18 cellular contexts compared by ENCODE assay signal in the genomic region with DNA sequence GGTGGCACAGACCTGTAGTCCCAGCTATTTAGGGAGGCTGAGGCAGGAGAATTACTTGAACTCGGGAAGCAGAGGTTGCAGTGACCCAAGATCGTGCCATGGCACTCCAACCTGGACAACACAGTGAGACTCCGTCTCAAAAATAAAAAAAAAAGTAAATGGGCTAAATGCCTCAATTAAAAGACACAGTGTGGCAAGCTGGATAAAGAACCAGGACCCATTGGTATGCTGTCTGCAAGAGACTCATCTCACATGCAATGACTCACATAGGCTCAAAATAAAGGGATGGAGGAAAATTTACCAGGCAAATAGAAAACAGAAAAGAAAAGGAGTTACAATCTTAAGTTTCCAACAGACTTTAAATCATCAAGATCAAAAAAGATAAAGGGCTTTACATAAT. TPM values are rescaled to one million over a fixed set of nuclear protein-coding genes. Genes with fewer than 3 reads are reported as not detected.
DNase-seq lines count a peak whose midpoint lies in the region; ATAC-seq, FAIRE-seq and TF ChIP-seq lines count a peak whose summit lies in the region.
"Had no signal": no experiment of that assay in that cellular context is flagged by ENCODE, and none has a peak within 500 bp of the region (broad histone marks: within the 10 kb centered on the region; RNA-seq: fewer than 3 reads in every experiment).

No MANE protein-coding gene starts in this region.

- peaks cover 44% of the 10 kb centered on the region for H3K9me3 Mint-ChIP-seq in HFFc6
- H3K9me3 Mint-ChIP-seq in stimulated activated naive B cell treated with anti-CD40 and anti-IgM and Interleukin-4, amounts not matched to agents 10 μg/mL and 1 μg/mL and 100 μg/mL, for 72 hours = peaks cover 28 to 43% of the 10 kb centered on the region in 2 donors

- H3K4me1 Mint-ChIP-seq in HFFc6 (ENCODE audit: low read depth) = peaks cover 5% of the 10 kb centered on the region; the same call in 1 of the 2 replicates
- H3K4me1 Mint-ChIP-seq in stimulated activated naive B cell treated with anti-CD40 and anti-IgM and Interleukin-4, amounts not matched to agents 10 μg/mL and 1 μg/mL and 100 μg/mL, for 72 hours = peaks cover 5 to 14% of the 10 kb centered on the region in 2 donors

- no peak overlapping the region for H3K4me3 ChIP-seq in K562
- no peak overlapping the region for H3K4me3 ChIP-seq in fibroblast of mammary gland (ENCODE audit: control insufficient read depth, low read depth, low read length)
- no peak overlapping the region for H3K4me3 ChIP-seq in uterus
- H3K4me3 ChIP-seq: BLaER1 had no signal

- no peak overlapping the region for H3K27ac Mint-ChIP-seq in HFFc6
- peak overlapping the region; percentile 60 for H3K27ac Mint-ChIP-seq in stimulated activated naive B cell treated with anti-CD40 and anti-IgM and Interleukin-4, amounts not matched to agents 10 μg/mL and 1 μg/mL and 100 μg/mL, for 72 hours
- H3K27ac Mint-ChIP-seq: CD8-positive, alpha-beta T cell had no signal

- intact Hi-C loops in K562 (cut with micrococcal nuclease) = no loop called here
- intact Hi-C loops in uterus (cut with DNase I; ENCODE audit: low total_unique reads) = no loop called here

- BruUV-seq in K562 (replicated peaks; lab: Mats Ljungman, UMichigan) = no TSS peak

- H3K4me1 ChIP-seq in K562 (replicated peaks in 1 of 2; ENCODE audit: control insufficient read depth in 2 of 2, insufficient read depth in 2 of 2, low read length in 2 of 2) = no peaks in the 10 kb centered on the region; a peak in 1 of 5 replicates
- no peaks in the 10 kb centered on the region for H3K4me1 ChIP-seq in uterus
- H3K4me1 ChIP-seq: BLaER1 had no signal

- no peak overlapping the region for H3K9ac ChIP-seq in K562 (ENCODE audit: insufficient read depth in 1 of 2, low read depth in 2 of 2, low read length in 2 of 2)
- H3K9ac ChIP-seq: BLaER1, SK-N-SH had no signal

- WGBS in K562 (ENCODE audit: insufficient coverage, low coverage, missing lambda C conversion rate) = 95% methylated on average over 3 of the region's 3 CpGs

- FAIRE-seq in K562 (lab: Jason Lieb, UNC) = no peak
- FAIRE-seq: RCC 7860 had no signal

- no peak overlapping the region for H2AFZ ChIP-seq in K562 (ENCODE audit: low read depth, low read length)

- TF ChIP-seq CTCF in HFFc6 (IDR thresholded peaks at IDR 0.05) = no peak
- TF ChIP-seq CTCF in K562 (IDR thresholded peaks at IDR 0.05 in 2 of 3, conservative IDR thresholded peaks at IDR 0.05 in 1 of 3; ENCODE audit: insufficient read depth in 2 of 3, low read depth in 1 of 3, low read length in 3 of 3) = no peak
- no peak for TF ChIP-seq CTCF in fibroblast of mammary gland (conservative IDR thresholded peaks at IDR 0.05; ENCODE audit: control insufficient read depth, insufficient read depth, low read depth, low read length)
- TF ChIP-seq CTCF in uterus (IDR thresholded peaks at IDR 0.05) = no peak

- H3K4me3 Mint-ChIP-seq in HFFc6 = no peak overlapping the region
- no peak overlapping the region for H3K4me3 Mint-ChIP-seq in stimulated activated naive B cell treated with anti-CD40 and anti-IgM and Interleukin-4, amounts not matched to agents 10 μg/mL and 1 μg/mL and 100 μg/mL, for 72 hours
- H3K4me3 Mint-ChIP-seq: CD8-positive, alpha-beta T cell had no signal

- no peaks in the 10 kb centered on the region for H3K27me3 ChIP-seq in K562 (ENCODE audit: control insufficient read depth in 2 of 2, insufficient read depth in 2 of 2, low read length in 2 of 2)
- H3K27me3 ChIP-seq in uterus = no peaks in the 10 kb centered on the region
- H3K27me3 ChIP-seq: BLaER1 had no signal

- no peak for TF ChIP-seq RAD21 in K562 (CRISPR knock-in tag; conservative IDR thresholded peaks at IDR 0.05 in 1 of 2, IDR thresholded peaks at IDR 0.05 in 1 of 2)

- H3K27ac ChIP-seq in K562 (ENCODE audit: extremely low read depth, low read depth, low read length) (no peak overlapping the region), uterus (no peak overlapping the region)
- H3K27ac ChIP-seq: BLaER1 had no signal

- peaks cover 54% of the 10 kb centered on the region for H3K36me3 Mint-ChIP-seq in HFFc6 (ENCODE audit: low read depth)
- peaks cover 62 to 63% of the 10 kb centered on the region in 2 donors for H3K36me3 Mint-ChIP-seq in stimulated activated naive B cell treated with anti-CD40 and anti-IgM and Interleukin-4, amounts not matched to agents 10 μg/mL and 1 μg/mL and 100 μg/mL, for 72 hours

- TF ChIP-seq POLR2A in K562 (conservative IDR thresholded peaks at IDR 0.05) (no peak), uterus (IDR thresholded peaks at IDR 0.05) (no peak)

- no peaks in the 10 kb centered on the region for H3K27me3 Mint-ChIP-seq in HFFc6 (ENCODE audit: insufficient read depth)
- H3K27me3 Mint-ChIP-seq in stimulated activated naive B cell treated with anti-CD40 and anti-IgM and Interleukin-4, amounts not matched to agents 10 μg/mL and 1 μg/mL and 100 μg/mL, for 72 hours = no peaks in the 10 kb centered on the region

- H3K79me2 ChIP-seq in K562 (ENCODE audit: control insufficient read depth, insufficient read depth, low read length) = peaks cover 67% of the 10 kb centered on the region

- in situ Hi-C loops in K562 (cut with MboI) = no loop called here

- no peak for TF ChIP-seq EP300 in K562 (IDR thresholded peaks at IDR 0.05; ENCODE audit: low read length)

- no peaks in the 10 kb centered on the region for H3K9me3 ChIP-seq in K562 (replicated peaks; ENCODE audit: control insufficient read depth, insufficient read depth, low read depth, low read length)
- peaks cover 0 to 11% of the 10 kb centered on the region in 2 donors for H3K9me3 ChIP-seq in uterus

- no peaks in the 10 kb centered on the region for H3K9me1 ChIP-seq in K562 (ENCODE audit: control insufficient read depth, insufficient read depth, low read length)

- peak; percentile 3 for DNase-seq in HFFc6
- DNase-seq in K562 (ENCODE audit: extremely low read depth in 1 of 4, low spot score in 3 of 4) = no peak
- DNase-seq in fibroblast of mammary gland (ENCODE audit: low read depth) = peak; percentile 25
- DNase-seq in stimulated activated naive B cell treated with anti-CD40 and anti-IgM and Interleukin-4, amounts not matched to agents 10 μg/mL and 1 μg/mL and 100 μg/mL, for 72 hours = no peak
- no peak for DNase-seq in uterus
- DNase-seq in NCI-H2171 treated with DMSO at 0.1 percent for 48 hours (lab: John Stamatoyannopoulos, UW) = no peak
- DNase-seq: CD8-positive, alpha-beta T cell; DND-41; GF-D8; GOT3; NCI-H187; NCI-H446; NCI-H69; SHP77; SK-N-SH had no signal

- H3K36me3 ChIP-seq in K562 (ENCODE audit: control insufficient read depth, insufficient read depth, low read length) = no peaks in the 10 kb centered on the region
- H3K36me3 ChIP-seq in uterus = no peaks in the 10 kb centered on the region

- ATAC-seq in K562 (no peak), GM21360 (IDR thresholded peaks at IDR 0.05; ENCODE audit: unreplicated experiment) (no peak)
- ATAC-seq in stimulated activated naive B cell treated with anti-CD40 and anti-IgM and Interleukin-4, amounts not matched to agents 10 μg/mL and 1 μg/mL and 100 μg/mL, for 72 hours (replicated peaks) = no peak
- ATAC-seq: CD8-positive, alpha-beta T cell had no signal

- CTCF ChIA-PET in K562 (lab: Yijun Ruan, JAX; ENCODE audit: low intra/inter-chr PET ratio) = no interaction called here

- no peaks in the 10 kb centered on the region for H4K20me1 ChIP-seq in K562 (replicated peaks; ENCODE audit: control insufficient read depth, insufficient read depth, low read length)

- H3K4me2 ChIP-seq in K562 (ENCODE audit: insufficient read depth, low read length) = no peak overlapping the region
- H3K4me2 ChIP-seq: BLaER1, SK-N-SH had no signal

- POLR2A ChIA-PET in K562 (lab: Yijun Ruan, JAX) = interaction anchor here (0.8 kb wide), 1 partner anchor 9 kb away, joined by 3 read pairs; no protein-coding TSS in a partner anchor

TF ChIP-seq in K562, 482 proteins besides CTCF, POLR2A, EP300 and RAD21 (continues in another document):
- TF ChIP-seq, protein P1, sequence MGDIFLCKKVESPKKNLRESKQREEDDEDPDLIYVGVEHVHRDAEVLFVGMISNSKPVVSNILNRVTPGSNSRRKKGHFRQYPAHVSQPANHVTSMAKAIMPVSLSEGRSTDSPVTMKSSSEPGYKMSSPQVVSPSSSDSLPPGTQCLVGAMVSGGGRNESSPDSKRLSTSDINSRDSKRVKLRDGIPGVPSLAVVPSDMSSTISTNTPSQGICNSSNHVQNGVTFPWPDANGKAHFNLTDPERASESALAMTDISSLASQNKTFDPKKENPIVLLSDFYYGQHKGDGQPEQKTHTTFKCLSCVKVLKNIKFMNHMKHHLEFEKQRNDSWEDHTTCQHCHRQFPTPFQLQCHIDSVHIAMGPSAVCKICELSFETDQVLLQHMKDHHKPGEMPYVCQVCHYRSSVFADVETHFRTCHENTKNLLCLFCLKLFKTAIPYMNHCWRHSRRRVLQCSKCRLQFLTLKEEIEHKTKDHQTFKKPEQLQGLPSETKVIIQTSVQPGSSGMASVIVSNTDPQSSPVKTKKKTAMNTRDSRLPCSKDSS (IDR thresholded peaks at IDR 0.05; ENCODE audit: low read depth, partially characterized antibody) = peak; percentile 37
- TF ChIP-seq ZNF232 (CRISPR knock-in tag; IDR thresholded peaks at IDR 0.05) = no peak
- peak; percentile 84 for TF ChIP-seq ZNF507 (tag; conservative IDR thresholded peaks at IDR 0.05)
- TF ChIP-seq TCF3 (CRISPR knock-in tag; IDR thresholded peaks at IDR 0.05) = no peak
- TF ChIP-seq ETV5 (CRISPR knock-in tag; IDR thresholded peaks at IDR 0.05; ENCODE audit: low read depth) = no peak
- no peak for TF ChIP-seq THRAP3 (IDR thresholded peaks at IDR 0.05; ENCODE audit: borderline replicate concordance)

RNA-seq across cellular contexts. Expression of a gene that starts 40.3 kb away (rescaled TPM):
- total RNA-seq in HFFc6 (2021; fragmentation: NEBNext Ultra II Directional; extraction: Animal tissue kit (Norgen Biotek cat#: 25700)) = 10 to 100 TPM; 21.1 to 29.5 (median 27.0) TPM
- 131 and 137 TPM in 2 replicates for total RNA-seq in K562 (2011; cell fraction: chromatin; rRNA removed; ENCODE audit: low replicate concordance)
- total RNA-seq in K562 (2011; cell fraction: nucleolus; rRNA removed) = 44.4 and 57.6 TPM in 2 replicates
- 97.7 and 139 TPM in 2 replicates for total RNA-seq in K562 (2011; cell fraction: nucleoplasm; rRNA removed)
- 96.7 and 100 TPM in 2 replicates for total RNA-seq in K562 (2014; rRNA removed)
- total RNA-seq in K562 (2014; rRNA removed; fragmentation: Illumina TruSeq; extraction: Trizol) = 90.0 and 94.3 TPM in 2 replicates
- 107 and 109 TPM in 2 replicates for total RNA-seq in K562 (2015; rRNA removed; fragmentation: Illumina TruSeq; extraction: Trizol)
- total RNA-seq in K562 (2021) = 67.7 and 69.8 TPM in 2 replicates
- polyA plus RNA-seq in K562 (2011; rRNA removed) = 74.2 and 77.7 TPM in 2 replicates
- 57.4 and 72.2 TPM in 2 replicates for polyA plus RNA-seq in K562 (2011; cell fraction: cytosol; rRNA removed)
- polyA plus RNA-seq in K562 (2011; cell fraction: nucleus; rRNA removed) = 122 and 155 TPM in 2 replicates
- 96.5 and 113 TPM in 2 replicates for polyA plus RNA-seq in K562 (2012)
- polyA plus RNA-seq in K562 (2014; fragmentation: Illumina TruSeq; extraction: Trizol) = 61.9 and 70.4 TPM in 2 replicates
- polyA plus RNA-seq in K562 (2014; fragmentation: Nextera tagmentation; extraction: Ambion mirVana) = 10 to 100 TPM; 16.9 to 27.1 TPM
- 83.4 and 85.7 TPM in 2 replicates for polyA plus RNA-seq in K562 (2014; rRNA removed)
- 135 and 141 TPM in 2 replicates for polyA minus RNA-seq in K562 (2011; rRNA and poly(A)+ RNA removed)
- 44.7 and 45.5 TPM in 2 replicates for polyA minus RNA-seq in K562 (2011; cell fraction: cytosol; rRNA and poly(A)+ RNA removed)
- polyA minus RNA-seq in K562 (2011; cell fraction: nucleus; rRNA and poly(A)+ RNA removed) = 45.8 and 86.9 TPM in 2 replicates
- 10 to 100 TPM; 22.1 to 54.7 (median 39.6) TPM for total RNA-seq in uterus

Comparison
In these comparisons a context has a peak if more than half of its experiments do, and no peak if none do; other contexts are left out.
1. DNase-seq: peak in HFFc6 (single experiment) and fibroblast of mammary gland (single experiment); none in K562 (0 of 4), stimulated activated naive B cell treated with anti-CD40 and anti-IgM and Interleukin-4, amounts not matched to agents 10 μg/mL and 1 μg/mL and 100 μg/mL, for 72 hours (single experiment), uterus (0 of 2) and NCI-H2171 treated with DMSO at 0.1 percent for 48 hours (single experiment).